20 cellular contexts compared by ENCODE assay signal in genomic region chr7:102000123-102000522, GRCh38.
DNase-seq lines count a peak whose midpoint lies in the region; ATAC-seq, FAIRE-seq and TF ChIP-seq lines count a peak whose summit lies in the region.
"Had no signal": no experiment of that assay in that cellular context is flagged by ENCODE, and none has a peak within 500 bp of the region (broad histone marks: within the 10 kb centered on the region; RNA-seq: fewer than 3 reads in every experiment).

No MANE protein-coding gene starts in this region.

- peak overlapping the region; percentile 64 for H3K27ac ChIP-seq in Karpas-422 (ENCODE audit: low read length)
- no peak overlapping the region for H3K27ac ChIP-seq in kidney (ENCODE audit: low read depth in 2 of 2, low read length in 2 of 2)
- peak overlapping the region; percentile 23 for H3K27ac ChIP-seq in psoas muscle
- H3K27ac ChIP-seq in stomach = no peak overlapping the region
- H3K27ac ChIP-seq: Peyer's patch, SJCRH30 had no signal

- TF ChIP-seq EP300 in stomach (IDR thresholded peaks at IDR 0.05) = no peak

- DNase-seq in AG10803 (ENCODE audit: low read depth) (peak; percentile 5), Karpas-422 (no peak), kidney (peak; percentile 28), psoas muscle (no peak), stomach (no peak), NCI-H446 treated with DMSO at 0.1 percent for 48 hours (lab: John Stamatoyannopoulos, UW) (no peak)
- no peak for DNase-seq in activated CD4-positive, alpha-beta T cell treated with anti-CD3 and anti-CD28 coated beads for 4 hours
- DNase-seq: CD4-positive, CD25-positive, alpha-beta regulatory T cell; DMS79; MG63; NCI-H1417 treated with DMSO at 0.1 percent for 48 hours; NCI-H187; NCI-H226; NCI-H524; NCI-H774; NK-92 treated with Interleukin-12 subunit alpha and Interleukin-12 subunit beta, amount 100 ng/mL, for 24 hours; Peyer's patch; SJCRH30 had no signal

- H3K4me3 ChIP-seq in AG10803 (ENCODE audit: low read length) = no peak overlapping the region
- H3K4me3 ChIP-seq in Karpas-422 (ENCODE audit: low read length) = no peak overlapping the region
- no peak overlapping the region for H3K4me3 ChIP-seq in kidney (ENCODE audit: low read length in 2 of 2)
- H3K4me3 ChIP-seq in psoas muscle = no peak overlapping the region
- no peak overlapping the region for H3K4me3 ChIP-seq in stomach
- H3K4me3 ChIP-seq: MG63, Peyer's patch, SJCRH30 had no signal

- no peak for TF ChIP-seq CTCF in AG10803 (conservative IDR thresholded peaks at IDR 0.05; ENCODE audit: low read length)
- no peak for TF ChIP-seq CTCF in kidney (IDR thresholded peaks at IDR 0.05; ENCODE audit: borderline replicate concordance, extremely low read depth, insufficient read depth)
- TF ChIP-seq CTCF in psoas muscle (IDR thresholded peaks at IDR 0.05) = no peak
- no peak for TF ChIP-seq CTCF in stomach (IDR thresholded peaks at IDR 0.05)

- no peak for TF ChIP-seq POLR2A in stomach (IDR thresholded peaks at IDR 0.05)

- intact Hi-C loops in kidney (cut with DNase I) = no loop called here
- intact Hi-C loops in psoas muscle (cut with DNase I) = no loop called here
- intact Hi-C loops in stomach (cut with DNase I; ENCODE audit: low total_unique reads) = no loop called here

- ATAC-seq in psoas muscle = peak in 3 of 4 donors; percentile 39 to 64 (median 62)

- peaks cover 90% of the 10 kb centered on the region for H3K79me2 ChIP-seq in Karpas-422 (ENCODE audit: low read length)

- H4K20me1 ChIP-seq in Karpas-422 (ENCODE audit: insufficient read depth, low read depth, low read length) = no peaks in the 10 kb centered on the region

- WGBS in psoas muscle, 3 donors = 17 to 39% (median 29%) methylated on average over 9 of the region's 9 CpGs
- WGBS in stomach, 5 donors = 78 to 86% (median 84%) methylated on average over 9 of the region's 9 CpGs

- no peak overlapping the region for H2AFZ ChIP-seq in Karpas-422 (ENCODE audit: low read length)

- H3K9me3 ChIP-seq in Karpas-422 (ENCODE audit: low read length) (no peaks in the 10 kb centered on the region), kidney (ENCODE audit: control insufficient read depth in 1 of 2, low read length in 2 of 2) (no peaks in the 10 kb centered on the region), psoas muscle (no peaks in the 10 kb centered on the region), stomach (no peaks in the 10 kb centered on the region)
- H3K9me3 ChIP-seq: MG63, Peyer's patch, SJCRH30 had no signal

- no peak for FAIRE-seq in kidney (lab: Jason Lieb, UNC)
- FAIRE-seq: A204.1, H54 had no signal

- H3K27me3 ChIP-seq in Karpas-422 (ENCODE audit: low read length) (no peaks in the 10 kb centered on the region), psoas muscle (ENCODE audit: insufficient read depth in 3 of 3, low read length in 2 of 3) (no peaks in the 10 kb centered on the region), stomach (no peaks in the 10 kb centered on the region)
- H3K27me3 ChIP-seq: MG63, Peyer's patch, SJCRH30 had no signal

- H3K4me2 ChIP-seq in Karpas-422 (ENCODE audit: low read depth, low read length, poor library complexity, severe bottlenecking) = no peak overlapping the region

- H3K36me3 ChIP-seq in Karpas-422 (ENCODE audit: insufficient read depth, low read length) = no peaks in the 10 kb centered on the region
- no peaks in the 10 kb centered on the region for H3K36me3 ChIP-seq in kidney (ENCODE audit: control insufficient read depth in 1 of 2, insufficient read depth in 2 of 2, low read length in 2 of 2)
- no peaks in the 10 kb centered on the region for H3K36me3 ChIP-seq in psoas muscle (ENCODE audit: insufficient read depth in 1 of 2, low read depth in 1 of 2)
- H3K36me3 ChIP-seq in stomach = no peaks in the 10 kb centered on the region
- H3K36me3 ChIP-seq: MG63, Peyer's patch, SJCRH30 had no signal

- H3K9me2 ChIP-seq in Karpas-422 (replicated peaks; ENCODE audit: insufficient read depth, low read length) = no peaks in the 10 kb centered on the region

- no peak overlapping the region for H3K9ac ChIP-seq in Karpas-422 (ENCODE audit: low read length)
- H3K9ac ChIP-seq in kidney (ENCODE audit: low read length in 2 of 2) = no peak overlapping the region

- H3K4me1 ChIP-seq in Karpas-422 (ENCODE audit: low read length) = peaks cover 60% of the 10 kb centered on the region
- peaks cover 6 to 17% of the 10 kb centered on the region in 2 donors for H3K4me1 ChIP-seq in kidney (ENCODE audit: control insufficient read depth in 1 of 2, insufficient read depth in 1 of 2, low read depth in 1 of 2, low read length in 2 of 2)
- H3K4me1 ChIP-seq in psoas muscle = peaks cover 27% of the 10 kb centered on the region
- H3K4me1 ChIP-seq in stomach = peaks cover 0 to 6% (median 2%) of the 10 kb centered on the region in 4 donors
- H3K4me1 ChIP-seq: Peyer's patch had no signal

Comparison
In these comparisons a context has a peak if more than half of its experiments do, and no peak if none do; other contexts are left out.
1. DNase-seq: peak in AG10803 (single experiment) and kidney (single experiment); none in Karpas-422 (single experiment), psoas muscle (0 of 2), stomach (single experiment), NCI-H446 treated with DMSO at 0.1 percent for 48 hours (single experiment) and activated CD4-positive, alpha-beta T cell treated with anti-CD3 and anti-CD28 coated beads for 4 hours (0 of 2).
2. H3K27ac ChIP-seq: peak in Karpas-422 (single experiment) and psoas muscle (single experiment); none in kidney (0 of 2) and stomach (0 of 5).